In the genomic region with DNA sequence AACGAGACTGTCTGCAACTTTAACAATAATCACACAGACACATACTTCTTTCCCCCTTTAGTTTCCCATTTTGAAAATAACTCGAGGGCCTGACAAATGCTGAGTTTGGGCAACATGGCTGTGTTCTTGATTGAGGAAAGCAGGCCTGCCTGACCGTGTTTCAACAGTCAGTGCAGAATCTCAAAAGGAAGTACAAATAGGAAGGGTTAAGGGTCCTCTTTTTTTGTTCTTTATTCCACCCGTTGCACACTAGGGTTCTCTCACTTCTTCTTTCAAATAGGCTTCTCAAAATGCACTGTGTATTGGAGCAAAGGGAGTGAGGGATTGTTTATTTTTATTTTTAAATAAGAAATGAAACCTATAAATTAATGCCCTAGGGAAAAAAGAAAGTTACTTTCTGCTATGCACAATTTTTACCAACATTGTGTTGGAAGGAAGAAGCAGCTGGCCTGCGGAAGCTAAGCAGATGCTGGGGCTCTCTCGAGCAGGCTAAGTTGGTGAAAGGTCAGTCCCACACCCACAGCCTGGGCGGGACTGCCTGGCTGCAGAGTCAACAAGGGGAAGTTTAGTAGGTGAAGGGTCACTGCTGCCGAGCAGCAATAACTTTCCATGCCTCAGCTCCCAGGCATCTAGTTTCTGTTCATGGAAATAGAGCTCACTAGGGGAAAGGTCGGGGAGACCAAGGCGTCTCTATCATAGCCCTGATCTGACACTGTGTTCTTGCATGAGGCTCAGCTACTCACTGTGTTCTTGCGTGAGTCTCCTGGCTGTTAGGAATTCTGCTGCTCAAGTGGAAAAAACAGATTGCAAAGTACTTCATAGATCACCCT, we compare ENCODE assay signal across 8 cellular contexts. TPM values are rescaled to one million over a fixed set of nuclear protein-coding genes. Genes with fewer than 3 reads are reported as not detected.
DNase-seq lines count a peak whose midpoint lies in the region; ATAC-seq and TF ChIP-seq lines count a peak whose summit lies in the region.

No MANE protein-coding gene starts in this region.

- DNase-seq in DMS153 treated with DMSO at 0.1 percent for 48 hours (lab: John Stamatoyannopoulos, UW; ENCODE audit: unreplicated experiment) (peak; percentile 37), Peyer's patch (peak; percentile 81 to 97 (median 93)), stromal cell of bone marrow (ENCODE audit: low read depth) (peak; percentile 98)
- DNase-seq in activated CD8-positive, alpha-beta memory T cell treated with anti-CD3 and anti-CD28 coated beads, Interleukin-2, amount 50 U/mL, for 4 hours, result no peak

- H3K9ac ChIP-seq in duodenal mucosa (ENCODE audit: low read depth in 1 of 2, low read length in 2 of 2), result peak overlapping the region; percentile 54 to 67
- peak overlapping the region in 1 of 2 donors; percentile 72 for H3K9ac ChIP-seq in liver (ENCODE audit: low read depth in 1 of 2, low read length in 2 of 2)

- H3K27me3 ChIP-seq in Peyer's patch (no peaks in the 10 kb centered on the region), duodenal mucosa (ENCODE audit: control insufficient read depth in 1 of 2, insufficient read depth in 2 of 2, low read length in 2 of 2) (no peaks in the 10 kb centered on the region), liver (ENCODE audit: control insufficient read depth in 4 of 4, insufficient read depth in 4 of 4, low read length in 3 of 4) (no peaks in the 10 kb centered on the region)

- no peaks in the 10 kb centered on the region for H3K36me3 ChIP-seq in Peyer's patch
- H3K36me3 ChIP-seq in duodenal mucosa (ENCODE audit: control insufficient read depth in 1 of 2, insufficient read depth in 2 of 2, low read length in 2 of 2), result no peaks in the 10 kb centered on the region
- no peaks in the 10 kb centered on the region for H3K36me3 ChIP-seq in liver (ENCODE audit: control insufficient read depth in 4 of 4, insufficient read depth in 3 of 4, low read depth in 1 of 4, low read length in 3 of 4)

- peak; percentile 64 to 68 for TF ChIP-seq RAD21 in liver (IDR thresholded peaks at IDR 0.05)

- H3K4me1 ChIP-seq in Peyer's patch, result peaks cover 0 to 28% (median 16%) of the 10 kb centered on the region in 4 donors
- peaks cover 30 to 46% of the 10 kb centered on the region in 2 donors for H3K4me1 ChIP-seq in duodenal mucosa (ENCODE audit: control insufficient read depth in 1 of 2, insufficient read depth in 2 of 2, low read length in 2 of 2)
- peaks cover 4 to 32% (median 23%) of the 10 kb centered on the region in 4 donors for H3K4me1 ChIP-seq in liver (ENCODE audit: control insufficient read depth in 4 of 4, insufficient read depth in 4 of 4, low read length in 3 of 4)

- H3K4me3 ChIP-seq in Peyer's patch (peak overlapping the region in 2 of 4 donors; percentile 6 to 7), duodenal mucosa (ENCODE audit: low read depth in 1 of 2, low read length in 2 of 2) (peak overlapping the region; percentile 17 to 32), liver (ENCODE audit: low read depth in 1 of 3, low read length in 3 of 3) (peak overlapping the region in 2 of 3 donors; percentile 1 to 30)

- ATAC-seq in GM21360 (IDR thresholded peaks at IDR 0.05; ENCODE audit: unreplicated experiment), result peak; percentile 94
- peak; percentile 98 for ATAC-seq in HG03521 (IDR thresholded peaks at IDR 0.05; ENCODE audit: unreplicated experiment)

- H3K9me3 ChIP-seq in Peyer's patch, result no peaks in the 10 kb centered on the region
- no peaks in the 10 kb centered on the region for H3K9me3 ChIP-seq in duodenal mucosa (ENCODE audit: control insufficient read depth in 1 of 2, low read length in 2 of 2)
- no peaks in the 10 kb centered on the region for H3K9me3 ChIP-seq in liver (ENCODE audit: control insufficient read depth in 4 of 4, low read length in 3 of 4)

- TF ChIP-seq CTCF in Peyer's patch (IDR thresholded peaks at IDR 0.05) (no peak), liver (IDR thresholded peaks at IDR 0.05; ENCODE audit: low read depth, low read length, missing input control) (no peak)

- TF ChIP-seq POLR2A in Peyer's patch (IDR thresholded peaks at IDR 0.05), result peak in 1 of 2 donors; percentile 69

- WGBS in liver, result 6% methylated on average over 11 of the region's 11 CpGs

- peak overlapping the region; percentile 69 to 97 (median 90) for H3K27ac ChIP-seq in Peyer's patch
- peak overlapping the region; percentile 91 for H3K27ac ChIP-seq in duodenal mucosa (ENCODE audit: low read depth, low read length)
- peak overlapping the region; percentile 87 to 95 for H3K27ac ChIP-seq in liver (ENCODE audit: low read depth in 1 of 2, low read length in 2 of 2)

TF ChIP-seq in liver, 16 proteins besides CTCF, POLR2A, EP300 and RAD21:
- TF ChIP-seq, protein P1, sequence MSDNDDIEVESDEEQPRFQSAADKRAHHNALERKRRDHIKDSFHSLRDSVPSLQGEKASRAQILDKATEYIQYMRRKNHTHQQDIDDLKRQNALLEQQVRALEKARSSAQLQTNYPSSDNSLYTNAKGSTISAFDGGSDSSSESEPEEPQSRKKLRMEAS (IDR thresholded peaks at IDR 0.05), result peak; percentile 89
- TF ChIP-seq NR2F2 (IDR thresholded peaks at IDR 0.05) (peak; percentile 96), SP1 (IDR thresholded peaks at IDR 0.05) (peak; percentile 100), TAF1 (conservative IDR thresholded peaks at IDR 0.05) (peak; percentile 68), JUND (IDR thresholded peaks at IDR 0.05) (peak; percentile 91 to 94), YY1 (IDR thresholded peaks at IDR 0.05) (peak; percentile 47), HNF4G (IDR thresholded peaks at IDR 0.05) (peak; percentile 39), GABPA (IDR thresholded peaks at IDR 0.05 in 1 of 2, conservative IDR thresholded peaks at IDR 0.05 in 1 of 2) (peak in 1 of 2 donors; percentile 32), RXRA (IDR thresholded peaks at IDR 0.05) (peak; percentile 100), FOXA2 (IDR thresholded peaks at IDR 0.05) (peak; percentile 100), HNF4A (conservative IDR thresholded peaks at IDR 0.05) (peak; percentile 73 to 79), EGR1 (IDR thresholded peaks at IDR 0.05; ENCODE audit: low read depth in 2 of 2) (peak; percentile 91 to 97), FOXA1 (IDR thresholded peaks at IDR 0.05) (peak; percentile 100)
- TF ChIP-seq, protein P2, sequence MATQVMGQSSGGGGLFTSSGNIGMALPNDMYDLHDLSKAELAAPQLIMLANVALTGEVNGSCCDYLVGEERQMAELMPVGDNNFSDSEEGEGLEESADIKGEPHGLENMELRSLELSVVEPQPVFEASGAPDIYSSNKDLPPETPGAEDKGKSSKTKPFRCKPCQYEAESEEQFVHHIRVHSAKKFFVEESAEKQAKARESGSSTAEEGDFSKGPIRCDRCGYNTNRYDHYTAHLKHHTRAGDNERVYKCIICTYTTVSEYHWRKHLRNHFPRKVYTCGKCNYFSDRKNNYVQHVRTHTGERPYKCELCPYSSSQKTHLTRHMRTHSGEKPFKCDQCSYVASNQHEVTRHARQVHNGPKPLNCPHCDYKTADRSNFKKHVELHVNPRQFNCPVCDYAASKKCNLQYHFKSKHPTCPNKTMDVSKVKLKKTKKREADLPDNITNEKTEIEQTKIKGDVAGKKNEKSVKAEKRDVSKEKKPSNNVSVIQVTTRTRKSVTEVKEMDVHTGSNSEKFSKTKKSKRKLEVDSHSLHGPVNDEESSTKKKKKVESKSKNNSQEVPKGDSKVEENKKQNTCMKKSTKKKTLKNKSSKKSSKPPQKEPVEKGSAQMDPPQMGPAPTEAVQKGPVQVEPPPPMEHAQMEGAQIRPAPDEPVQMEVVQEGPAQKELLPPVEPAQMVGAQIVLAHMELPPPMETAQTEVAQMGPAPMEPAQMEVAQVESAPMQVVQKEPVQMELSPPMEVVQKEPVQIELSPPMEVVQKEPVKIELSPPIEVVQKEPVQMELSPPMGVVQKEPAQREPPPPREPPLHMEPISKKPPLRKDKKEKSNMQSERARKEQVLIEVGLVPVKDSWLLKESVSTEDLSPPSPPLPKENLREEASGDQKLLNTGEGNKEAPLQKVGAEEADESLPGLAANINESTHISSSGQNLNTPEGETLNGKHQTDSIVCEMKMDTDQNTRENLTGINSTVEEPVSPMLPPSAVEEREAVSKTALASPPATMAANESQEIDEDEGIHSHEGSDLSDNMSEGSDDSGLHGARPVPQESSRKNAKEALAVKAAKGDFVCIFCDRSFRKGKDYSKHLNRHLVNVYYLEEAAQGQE (IDR thresholded peaks at IDR 0.05), result peak; percentile 93
- TF ChIP-seq, protein P3, sequence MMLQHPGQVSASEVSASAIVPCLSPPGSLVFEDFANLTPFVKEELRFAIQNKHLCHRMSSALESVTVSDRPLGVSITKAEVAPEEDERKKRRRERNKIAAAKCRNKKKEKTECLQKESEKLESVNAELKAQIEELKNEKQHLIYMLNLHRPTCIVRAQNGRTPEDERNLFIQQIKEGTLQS (IDR thresholded peaks at IDR 0.05), result peak; percentile 83
- TF ChIP-seq, protein P4, sequence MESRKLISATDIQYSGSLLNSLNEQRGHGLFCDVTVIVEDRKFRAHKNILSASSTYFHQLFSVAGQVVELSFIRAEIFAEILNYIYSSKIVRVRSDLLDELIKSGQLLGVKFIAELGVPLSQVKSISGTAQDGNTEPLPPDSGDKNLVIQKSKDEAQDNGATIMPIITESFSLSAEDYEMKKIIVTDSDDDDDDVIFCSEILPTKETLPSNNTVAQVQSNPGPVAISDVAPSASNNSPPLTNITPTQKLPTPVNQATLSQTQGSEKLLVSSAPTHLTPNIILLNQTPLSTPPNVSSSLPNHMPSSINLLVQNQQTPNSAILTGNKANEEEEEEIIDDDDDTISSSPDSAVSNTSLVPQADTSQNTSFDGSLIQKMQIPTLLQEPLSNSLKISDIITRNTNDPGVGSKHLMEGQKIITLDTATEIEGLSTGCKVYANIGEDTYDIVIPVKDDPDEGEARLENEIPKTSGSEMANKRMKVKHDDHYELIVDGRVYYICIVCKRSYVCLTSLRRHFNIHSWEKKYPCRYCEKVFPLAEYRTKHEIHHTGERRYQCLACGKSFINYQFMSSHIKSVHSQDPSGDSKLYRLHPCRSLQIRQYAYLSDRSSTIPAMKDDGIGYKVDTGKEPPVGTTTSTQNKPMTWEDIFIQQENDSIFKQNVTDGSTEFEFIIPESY (IDR thresholded peaks at IDR 0.05), result peak; percentile 61

RNA-seq across cellular contexts. Expression of a gene that starts 12.2 kb away (rescaled TPM):
- total RNA-seq in Peyer's patch (100 to 1,000 TPM; 130 to 664 (median 240) TPM), liver (100 to 1,000 TPM in 1 of 2 donors, 1 to 10 TPM in 1; 6.3 to 116 TPM)
- polyA plus RNA-seq in liver, result 10 to 100 TPM; 31.0 to 69.1 TPM
